ENCODE assay signal across 11 cellular contexts in genomic region chr12:52252175-52252615, GRCh38. TPM values are rescaled to one million over a fixed set of nuclear protein-coding genes. Genes with fewer than 3 reads are reported as not detected.
DNase-seq lines count a peak whose midpoint lies in the region; ATAC-seq, FAIRE-seq and TF ChIP-seq lines count a peak whose summit lies in the region.
"Not testable (repeated sequence)": the region's sequence is repeated elsewhere in the genome, so short reads cannot be mapped to it uniquely, and the experiment has no call there.
"Had no signal": no experiment of that assay in that cellular context is flagged by ENCODE, and none has a peak within 500 bp of the region (broad histone marks: within the 10 kb centered on the region; RNA-seq: fewer than 3 reads in every experiment).

No MANE protein-coding gene starts in this region.

- peaks cover 41% of the 10 kb centered on the region for H3K27me3 Mint-ChIP-seq in activated CD8-positive, alpha-beta T cell treated with anti-CD3 and anti-CD28 coated beads for 36 hours

- not testable (repeated sequence) for H2AFZ ChIP-seq in keratinocyte (ENCODE audit: control insufficient read depth, low read length)

- H3K9me3 Mint-ChIP-seq in activated CD8-positive, alpha-beta T cell treated with anti-CD3 and anti-CD28 coated beads for 36 hours: not testable (repeated sequence)

- not testable (repeated sequence) for DNase-seq in BE2C; RWPE2 (ENCODE audit: low spot score); activated CD8-positive, alpha-beta T cell treated with anti-CD3 and anti-CD28 coated beads for 36 hours; cardiac fibroblast (ENCODE audit: low read depth in 2 of 2); keratinocyte (ENCODE audit: low read depth, low spot score)
- peak; percentile 44 for DNase-seq in sigmoid colon

- H3K79me2 ChIP-seq in keratinocyte (ENCODE audit: control insufficient read depth, insufficient read depth, low read length): not testable (repeated sequence)

- not testable (repeated sequence) for TF ChIP-seq EP300 in sigmoid colon (IDR thresholded peaks at IDR 0.05)

- ATAC-seq in RWPE2 (ENCODE audit: low read depth): not testable (repeated sequence)
- ATAC-seq in activated CD8-positive, alpha-beta T cell treated with anti-CD3 and anti-CD28 coated beads for 36 hours: peak; percentile 34

- not testable (repeated sequence) for H3K9me3 ChIP-seq in BE2C; RWPE2 (ENCODE audit: severe bottlenecking); keratinocyte (ENCODE audit: control insufficient read depth, low read depth, low read length); sigmoid colon

- H3K4me1 Mint-ChIP-seq in activated CD8-positive, alpha-beta T cell treated with anti-CD3 and anti-CD28 coated beads for 36 hours (ENCODE audit: low read depth): peaks cover 16% of the 10 kb centered on the region

- TF ChIP-seq POLR2A in sigmoid colon (IDR thresholded peaks at IDR 0.05): not testable (repeated sequence)

- H3K36me3 ChIP-seq in BE2C; RWPE2 (ENCODE audit: low read depth); keratinocyte (ENCODE audit: control insufficient read depth in 2 of 2, extremely low read depth in 1 of 2, insufficient read depth in 2 of 2, low read length in 2 of 2); sigmoid colon: not testable (repeated sequence)

- H3K4me3 Mint-ChIP-seq in activated CD8-positive, alpha-beta T cell treated with anti-CD3 and anti-CD28 coated beads for 36 hours: not testable (repeated sequence)

- not testable (repeated sequence) for H3K36me3 Mint-ChIP-seq in activated CD8-positive, alpha-beta T cell treated with anti-CD3 and anti-CD28 coated beads for 36 hours (ENCODE audit: low read depth)

- H3K9ac ChIP-seq in keratinocyte (ENCODE audit: control insufficient read depth, extremely low read depth, insufficient read depth, low read length): not testable (repeated sequence)

- CTCF ChIA-PET in activated CD8-positive, alpha-beta T cell treated with anti-CD3 and anti-CD28 coated beads for 36 hours (lab: Charles Lee): interaction anchor here (0.6 to 2.2 kb wide), 8 partner anchors 13 to 95 kb away, joined by 3 to 7 read pairs (median 4); no protein-coding TSS in a partner anchor

- POLR2A ChIA-PET in activated CD8-positive, alpha-beta T cell treated with anti-CD3 and anti-CD28 coated beads for 36 hours (lab: Charles Lee): not testable (repeated sequence)

- WGBS in sigmoid colon, 2 donors: 87 to 88% methylated on average over 8 of the region's 8 CpGs

- H3K4me3 ChIP-seq in BE2C (ENCODE audit: low read depth, low read length); RWPE2 (ENCODE audit: severe bottlenecking); cardiac fibroblast (replicated peaks in 1 of 2; ENCODE audit: low read depth in 2 of 2, low read length in 2 of 2); keratinocyte (ENCODE audit: control insufficient read depth in 2 of 3, extremely low read depth in 1 of 3, insufficient read depth in 2 of 3, low read depth in 1 of 3, low read length in 3 of 3); sigmoid colon: not testable (repeated sequence)

- H3K27ac ChIP-seq in RWPE2 (ENCODE audit: poor library complexity, severe bottlenecking): peak overlapping the region; percentile 99
- H3K27ac ChIP-seq in keratinocyte (ENCODE audit: control insufficient read depth, insufficient read depth, low read length); sigmoid colon: not testable (repeated sequence)

- not testable (repeated sequence) for H3K9me1 ChIP-seq in keratinocyte (ENCODE audit: control insufficient read depth, extremely low read depth, insufficient read depth, low read length)

- not testable (repeated sequence) for H3K27ac Mint-ChIP-seq in activated CD8-positive, alpha-beta T cell treated with anti-CD3 and anti-CD28 coated beads for 36 hours

- intact Hi-C loops in activated CD8-positive, alpha-beta T cell treated with anti-CD3 and anti-CD28 coated beads for 36 hours (cut with micrococcal nuclease); sigmoid colon (cut with DNase I): not testable (repeated sequence)

- dilution Hi-C loops in keratinocyte (cut with MboI; ENCODE audit: extremely low pct_ligation_motif_present, low sequenced_read_pairs): not testable (repeated sequence)

- FAIRE-seq in keratinocyte (lab: Jason Lieb, UNC): not testable (repeated sequence)

- H3K4me2 ChIP-seq in keratinocyte (ENCODE audit: control insufficient read depth, extremely low read depth, insufficient read depth, low read depth, low read length): not testable (repeated sequence)

- not testable (repeated sequence) for H4K20me1 ChIP-seq in keratinocyte (ENCODE audit: control insufficient read depth, extremely low read depth, insufficient read depth, low read length)

- TF ChIP-seq CTCF in BE2C (IDR thresholded peaks at IDR 0.05; ENCODE audit: low read depth, low read length) (peak; percentile 33), GM12874 (IDR thresholded peaks at IDR 0.05; ENCODE audit: insufficient read depth, low read depth, low read length) (peak; percentile 29; the same call in 1 of the 2 replicates), LNCAP (IDR thresholded peaks at IDR 0.05) (peak; percentile 22; the same call in 1 of the 2 replicates), RWPE2 (IDR thresholded peaks at IDR 0.05; ENCODE audit: poor library complexity, severe bottlenecking) (peak; percentile 57), cardiac fibroblast (IDR thresholded peaks at IDR 0.05; ENCODE audit: low read depth, low read length) (peak; percentile 27), keratinocyte (optimal IDR thresholded peaks at IDR 0.05 in 1 of 3, IDR thresholded peaks at IDR 0.05 in 1 of 3, conservative IDR thresholded peaks at IDR 0.05 in 1 of 3; ENCODE audit: extremely low read depth in 1 of 3, insufficient read depth in 2 of 3, low read length in 3 of 3) (peak in 2 of 3 experiments; percentile 25 to 28)
- peak; percentile 24 for TF ChIP-seq CTCF in activated CD8-positive, alpha-beta T cell treated with anti-CD3 and anti-CD28 coated beads for 36 hours (IDR thresholded peaks at IDR 0.05)
- TF ChIP-seq CTCF in sigmoid colon (IDR thresholded peaks at IDR 0.05): not testable (repeated sequence)

- not testable (repeated sequence) for H3K4me1 ChIP-seq in BE2C; RWPE2 (ENCODE audit: insufficient read depth, poor library complexity, severe bottlenecking); keratinocyte (ENCODE audit: control insufficient read depth, extremely low read depth, insufficient read depth, low read length)
- peaks cover 0 to 30% (median 24%) of the 10 kb centered on the region in 4 donors for H3K4me1 ChIP-seq in sigmoid colon

- H3K27me3 ChIP-seq in BE2C; RWPE2 (ENCODE audit: insufficient read depth, poor library complexity, severe bottlenecking); keratinocyte (ENCODE audit: control insufficient read depth, extremely low read depth, insufficient read depth, low read length): not testable (repeated sequence)
- H3K27me3 ChIP-seq in sigmoid colon: peaks cover 0 to 16% (median 8%) of the 10 kb centered on the region in 3 donors

RNA-seq across cellular contexts. Expression of gene KRT7, which starts 19.2 kb away (rescaled TPM):
- polyA plus RNA-seq in BE2C (2012; ENCODE audit: insufficient read depth, insufficient read length, low read depth): 1.7 TPM
- total RNA-seq in activated CD8-positive, alpha-beta T cell treated with anti-CD3 and anti-CD28 coated beads for 36 hours: 1 to 10 TPM; 2.1 to 3.1 TPM
- polyA plus RNA-seq in keratinocyte (112 to 224 TPM (median 117 TPM) in 3 replicates), sigmoid colon (10 to 100 TPM in 1 of 3 donors, 1 to 10 TPM in 2; 1.2 to 12.0 (median 2.4) TPM)
- 24.1 TPM for polyA plus RNA-seq in keratinocyte (2011; ENCODE audit: low read depth)
- polyA plus RNA-seq in keratinocyte (2011; cell fraction: cytosol; rRNA removed): 212 and 224 TPM in 2 replicates
- 226 and 228 TPM in 2 replicates for polyA plus RNA-seq in keratinocyte (2011; cell fraction: nucleus; rRNA removed)
- 12.2 and 287 TPM in 2 replicates for polyA plus RNA-seq in keratinocyte (2012; ENCODE audit: low replicate concordance)
- 128 to 386 TPM (median 130 TPM) in 3 replicates for polyA minus RNA-seq in keratinocyte
- 274 TPM for polyA minus RNA-seq in keratinocyte (2011; cell fraction: cytosol; rRNA and poly(A)+ RNA removed)
- 101 and 129 TPM in 2 replicates for polyA minus RNA-seq in keratinocyte (2011; cell fraction: nucleus; rRNA and poly(A)+ RNA removed)
- total RNA-seq in sigmoid colon: 1 to 10 TPM in 1 of 4 donors, under 1 TPM in 1, not detected in 2; 0.27 to 3.2 TPM
- total RNA-seq: neural crest cell had no signal

RNA-seq across cellular contexts. Expression of gene KRT86, which starts 22.2 kb away (rescaled TPM):
- polyA plus RNA-seq in BE2C (2012; ENCODE audit: insufficient read depth, insufficient read length, low read depth): 0.57 TPM
- total RNA-seq in activated CD8-positive, alpha-beta T cell treated with anti-CD3 and anti-CD28 coated beads for 36 hours: not detected
- polyA plus RNA-seq in keratinocyte: 0.03 TPM in 1 of 3 replicates, not detected in the others
- not detected for polyA plus RNA-seq in keratinocyte (2011; ENCODE audit: low read depth)
- not detected in 2 replicates for polyA plus RNA-seq in keratinocyte (2011; cell fraction: cytosol; rRNA removed)
- not detected in 2 replicates for polyA plus RNA-seq in keratinocyte (2011; cell fraction: nucleus; rRNA removed)
- polyA plus RNA-seq in keratinocyte (2012; ENCODE audit: low replicate concordance): 0.20 TPM in 1 of 2 replicates, not detected in the other
- not detected in 3 replicates for polyA minus RNA-seq in keratinocyte
- not detected for polyA minus RNA-seq in keratinocyte (2011; cell fraction: cytosol; rRNA and poly(A)+ RNA removed)
- polyA minus RNA-seq in keratinocyte (2011; cell fraction: nucleus; rRNA and poly(A)+ RNA removed): not detected in 2 replicates
- not detected for total RNA-seq in sigmoid colon
- under 1 TPM in 2 of 3 donors, not detected in 1; 0.25 to 0.60 TPM for polyA plus RNA-seq in sigmoid colon
- total RNA-seq: esophagus squamous epithelium, neural crest cell had no signal

RNA-seq across cellular contexts. Expression of gene KRT81, which starts 39.1 kb away (rescaled TPM):
- 0.90 TPM for polyA plus RNA-seq in BE2C (2012; ENCODE audit: insufficient read depth, insufficient read length, low read depth)
- not detected for total RNA-seq in activated CD8-positive, alpha-beta T cell treated with anti-CD3 and anti-CD28 coated beads for 36 hours
- polyA plus RNA-seq in keratinocyte (0.03 to 0.15 TPM in 2 of 3 replicates, not detected in the other), sigmoid colon (under 1 TPM in 1 of 3 donors, not detected in 2; 0.17 TPM)
- 0.96 TPM for polyA plus RNA-seq in keratinocyte (2011; ENCODE audit: low read depth)
- polyA plus RNA-seq in keratinocyte (2011; cell fraction: cytosol; rRNA removed): 0.04 and 0.05 TPM in 2 replicates
- 0.09 TPM in 1 of 2 replicates, not detected in the other for polyA plus RNA-seq in keratinocyte (2011; cell fraction: nucleus; rRNA removed)
- 0.09 and 0.95 TPM in 2 replicates for polyA plus RNA-seq in keratinocyte (2012; ENCODE audit: low replicate concordance)
- 0.20 TPM in 1 of 3 replicates, not detected in the others for polyA minus RNA-seq in keratinocyte
- not detected for polyA minus RNA-seq in keratinocyte (2011; cell fraction: cytosol; rRNA and poly(A)+ RNA removed)
- not detected in 2 replicates for polyA minus RNA-seq in keratinocyte (2011; cell fraction: nucleus; rRNA and poly(A)+ RNA removed)
- total RNA-seq in sigmoid colon: under 1 TPM in 1 of 4 donors, not detected in 3; 0.14 TPM
- total RNA-seq: esophagus squamous epithelium, HT-29, neural crest cell had no signal
